15 cellular contexts compared by ENCODE assay signal in genomic region chr7:155731375-155731774, GRCh38.
DNase-seq lines count a peak whose midpoint lies in the region; ATAC-seq and TF ChIP-seq lines count a peak whose summit lies in the region.
"Had no signal": no experiment of that assay in that cellular context is flagged by ENCODE, and none has a peak within 500 bp of the region (broad histone marks: within the 10 kb centered on the region; RNA-seq: fewer than 3 reads in every experiment).

No MANE protein-coding gene starts in this region.

- no peaks in the 10 kb centered on the region for H3K9me3 ChIP-seq in PC-9 (ENCODE audit: insufficient read depth, low read depth)
- H3K9me3 ChIP-seq: prostate gland had no signal

- no peak overlapping the region for H2AFZ ChIP-seq in PC-9

- H3F3A ChIP-seq in PC-9 (ENCODE audit: insufficient read depth, low read depth): peaks cover 5% of the 10 kb centered on the region; the same call in 1 of the 2 replicates

- H3K36me3 ChIP-seq in PC-9 (ENCODE audit: low read depth): peaks cover 9% of the 10 kb centered on the region; the same call in 1 of the 2 replicates
- H3K36me3 ChIP-seq: prostate gland had no signal

- BruUV-seq in Calu3 (replicated peaks; lab: Mats Ljungman, UMichigan): no TSS peak
- BruUV-seq in PC-9 (replicated peaks; lab: Mats Ljungman, UMichigan): no TSS peak

- no peaks in the 10 kb centered on the region for H3K27me3 Mint-ChIP-seq in Calu3 (ENCODE audit: unreplicated experiment)

- CTCF ChIA-PET in Calu3 (lab: Charles Lee) (no interaction called here), PC-9 (lab: Charles Lee) (no interaction called here)

- DNase-seq in Calu3 (peak; percentile 34), PC-9 (peak; percentile 11 to 69), epithelial cell of esophagus (ENCODE audit: low read depth) (peak; percentile 94), omental fat pad (ENCODE audit: low spot score) (no peak), NCI-H2081 (lab: John Stamatoyannopoulos, UW) (no peak), DMS 273 treated with DMSO at 0.1 percent for 48 hours (lab: John Stamatoyannopoulos, UW) (no peak), GDM1 (lab: John Stamatoyannopoulos, UW) (no peak)
- DNase-seq: activated CD4-positive, alpha-beta T cell treated with anti-CD3 and anti-CD28 coated beads, Interleukin-2, amount 50 U/mL, for 4 hours; aorta; DMS53; NCI-H1436; stimulated activated CD4-positive, alpha-beta T cell treated with anti-CD3 and anti-CD28 coated beads, Interleukin-15, amount 100 ng/mL, for 24 hours had no signal

- H3K36me3 Mint-ChIP-seq in Calu3 (ENCODE audit: insufficient read depth, unreplicated experiment): peaks cover 19% of the 10 kb centered on the region

- H3K4me3 Mint-ChIP-seq in Calu3 (ENCODE audit: low read depth, unreplicated experiment): no peak overlapping the region
- H3K4me3 Mint-ChIP-seq: activated T-helper 1 cell treated with anti-CD3 and anti-CD28 coated beads, Interleukin-12 subunit alpha, Interleukin-12 subunit beta, Interleukin-2, Interleukin-4 antibody, amounts not matched to agents 30 ng/mL and 10 ng/mL and 1 ng/mL, durations not matched to agents 14 hours and 24 hours and 36 hours had no signal

- H3K9me3 Mint-ChIP-seq in Calu3 (ENCODE audit: low read depth, unreplicated experiment): no peaks in the 10 kb centered on the region
- H3K9me3 Mint-ChIP-seq: activated T-helper 1 cell treated with anti-CD3 and anti-CD28 coated beads, Interleukin-12 subunit alpha, Interleukin-12 subunit beta, Interleukin-2, Interleukin-4 antibody, amounts not matched to agents 30 ng/mL and 10 ng/mL and 1 ng/mL, durations not matched to agents 14 hours and 24 hours and 36 hours had no signal

- H3K4me3 ChIP-seq in PC-9 (no peak overlapping the region), epithelial cell of esophagus (ENCODE audit: low read length) (no peak overlapping the region)
- H3K4me3 ChIP-seq: prostate gland had no signal

- TF ChIP-seq CTCF in Calu3 (IDR thresholded peaks at IDR 0.05; ENCODE audit: unreplicated experiment) (no peak), PC-9 (conservative IDR thresholded peaks at IDR 0.05) (no peak), epithelial cell of esophagus (IDR thresholded peaks at IDR 0.05; ENCODE audit: insufficient read depth, low read depth, low read length, missing control alignments) (no peak), omental fat pad (IDR thresholded peaks at IDR 0.05) (no peak)

- peak overlapping the region; percentile 69 for H3K27ac Mint-ChIP-seq in Calu3 (ENCODE audit: unreplicated experiment)

- peaks cover 13% of the 10 kb centered on the region for H3K4me1 ChIP-seq in PC-9 (replicated peaks; ENCODE audit: insufficient read depth)
- H3K4me1 ChIP-seq: prostate gland had no signal

- H3K9me2 ChIP-seq in PC-9 (ENCODE audit: insufficient read depth): no peaks in the 10 kb centered on the region

- intact Hi-C loops in Calu3 (cut with micrococcal nuclease; ENCODE audit: unreplicated experiment) (no loop called here), PC-9 (cut with micrococcal nuclease; ENCODE audit: unreplicated experiment) (loop anchor here (10.0 kb wide), 1 partner anchor 347 kb away; no protein-coding TSS in a partner anchor)

- 0 out of 2 replicates have a peak, but pooled peaks cover 10% of the 10 kb centered on the region for H3K79me2 ChIP-seq in PC-9 (ENCODE audit: low read depth)

- ATAC-seq in omental fat pad (ENCODE audit: low FRiP score) (peak; percentile 75), HG02763 (IDR thresholded peaks at IDR 0.05; ENCODE audit: unreplicated experiment) (no peak)

- no peaks in the 10 kb centered on the region for H3K27me3 ChIP-seq in PC-9 (ENCODE audit: insufficient read depth, low read depth)

- no peak overlapping the region for H3K4me2 ChIP-seq in PC-9

- H3K27ac ChIP-seq in PC-9: peak overlapping the region; percentile 61
- H3K27ac ChIP-seq: prostate gland had no signal

- H4K20me1 ChIP-seq in PC-9 (ENCODE audit: insufficient read depth): peaks cover 39% of the 10 kb centered on the region; the same call in 1 of the 2 replicates

- POLR2A ChIA-PET in PC-9 (lab: Charles Lee; ENCODE audit: unreplicated experiment): no interaction called here

- H3K4me1 Mint-ChIP-seq in Calu3 (ENCODE audit: low read depth, unreplicated experiment): peaks cover 54% of the 10 kb centered on the region

Comparison
In these comparisons a context has a peak if more than half of its experiments do, and no peak if none do; other contexts are left out.
1. DNase-seq: peak in Calu3 (single experiment), PC-9 (2 of 2) and epithelial cell of esophagus (single experiment); none in omental fat pad (single experiment), NCI-H2081 (0 of 2), DMS 273 treated with DMSO at 0.1 percent for 48 hours (single experiment) and GDM1 (single experiment).